In the genomic region with DNA sequence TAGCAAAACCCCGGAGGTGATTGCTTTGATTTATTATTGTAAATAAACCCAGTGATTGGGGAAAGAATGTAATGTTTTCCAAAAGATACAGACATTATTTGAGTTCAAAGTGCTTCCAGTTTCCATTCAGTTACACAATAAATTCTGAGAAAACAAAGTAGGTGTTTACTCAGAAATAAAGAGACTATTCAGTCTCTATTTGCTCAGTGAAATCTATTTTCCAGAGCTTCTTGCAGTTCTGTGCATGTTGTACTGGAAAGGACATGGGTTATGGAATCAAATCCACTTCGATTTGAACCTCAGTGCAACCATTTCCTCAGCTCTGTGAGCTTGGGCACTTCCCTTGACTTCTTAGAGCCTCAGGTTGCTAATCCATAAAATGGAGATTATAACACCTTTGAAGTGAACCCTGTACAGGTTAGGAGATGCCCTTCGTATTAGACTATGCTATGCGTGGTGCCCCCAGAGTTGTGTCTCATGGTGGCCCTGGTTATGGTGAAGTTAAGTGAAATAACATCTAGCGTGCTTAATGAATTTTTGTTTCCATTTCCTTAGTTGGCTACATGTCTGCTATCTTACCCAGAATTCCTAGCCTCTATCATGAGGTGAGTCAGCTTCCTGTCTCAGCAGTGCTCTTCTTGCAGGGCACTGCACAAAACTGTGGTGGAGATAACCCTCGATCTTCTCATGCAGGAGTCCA, we compare ENCODE assay signal across 7 cellular contexts.
DNase-seq lines count a peak whose midpoint lies in the region; ATAC-seq, FAIRE-seq and TF ChIP-seq lines count a peak whose summit lies in the region.

No MANE protein-coding gene starts in this region.

- H3K27ac ChIP-seq in left lung, result peak overlapping the region; percentile 45 to 65
- H3K27ac ChIP-seq in kidney (ENCODE audit: low read depth in 2 of 2, low read length in 2 of 2), result no peak overlapping the region

- ATAC-seq in GM19351 (IDR thresholded peaks at IDR 0.05; ENCODE audit: unreplicated experiment) (peak; percentile 47), HG03378 (IDR thresholded peaks at IDR 0.05; ENCODE audit: unreplicated experiment) (peak; percentile 54), left lung (peak; percentile 58), HG02840 (IDR thresholded peaks at IDR 0.05; ENCODE audit: low FRiP score, unreplicated experiment) (no peak)

- no peaks in the 10 kb centered on the region for H3K9me3 ChIP-seq in left lung
- no peaks in the 10 kb centered on the region for H3K9me3 ChIP-seq in kidney (ENCODE audit: control insufficient read depth in 1 of 2, low read length in 2 of 2)

- TF ChIP-seq CTCF in left lung (IDR thresholded peaks at IDR 0.05), result no peak
- TF ChIP-seq CTCF in kidney (IDR thresholded peaks at IDR 0.05; ENCODE audit: borderline replicate concordance, extremely low read depth, insufficient read depth), result no peak

- H3K4me3 ChIP-seq in left lung (no peak overlapping the region), kidney (ENCODE audit: low read length in 2 of 2) (no peak overlapping the region)

- H3K4me1 ChIP-seq in left lung (peaks cover 9 to 55% of the 10 kb centered on the region in 2 donors), kidney (ENCODE audit: control insufficient read depth in 1 of 2, insufficient read depth in 1 of 2, low read depth in 1 of 2, low read length in 2 of 2) (peaks cover 0 to 17% of the 10 kb centered on the region in 2 donors)

- H3K9ac ChIP-seq in kidney (ENCODE audit: low read length in 2 of 2), result no peak overlapping the region

- H3K36me3 ChIP-seq in left lung (peaks cover 0 to 35% of the 10 kb centered on the region in 2 donors), kidney (ENCODE audit: control insufficient read depth in 1 of 2, insufficient read depth in 2 of 2, low read length in 2 of 2) (peaks cover 0 to 5% of the 10 kb centered on the region in 2 donors)

- intact Hi-C loops in left lung (cut with DNase I), result no loop called here
- intact Hi-C loops in kidney (cut with DNase I), result no loop called here

- no peak for FAIRE-seq in kidney (lab: Jason Lieb, UNC)

- no peaks in the 10 kb centered on the region for H3K27me3 ChIP-seq in left lung

- DNase-seq in activated CD4-positive, alpha-beta T cell treated with anti-CD3 and anti-CD28 coated beads, Interleukin-2, amount 50 U/mL, for 4 hours, result peak; percentile 34 to 48
- DNase-seq in left lung, result no peak
- no peak for DNase-seq in NCI-H345 treated with DMSO at 0.1 percent for 48 hours (lab: John Stamatoyannopoulos, UW; ENCODE audit: unreplicated experiment)
- DNase-seq in kidney, result no peak

Comparison
In these comparisons a context has a peak if more than half of its experiments do, and no peak if none do; other contexts are left out.
1. DNase-seq: peak in activated CD4-positive, alpha-beta T cell treated with anti-CD3 and anti-CD28 coated beads, Interleukin-2, amount 50 U/mL, for 4 hours (2 of 2); none in left lung (0 of 2), NCI-H345 treated with DMSO at 0.1 percent for 48 hours (single experiment) and kidney (single experiment).
2. H3K27ac ChIP-seq: peak in left lung (2 of 2); none in kidney (0 of 2).